ENCODE assay signal across 12 cellular contexts in the genomic region with DNA sequence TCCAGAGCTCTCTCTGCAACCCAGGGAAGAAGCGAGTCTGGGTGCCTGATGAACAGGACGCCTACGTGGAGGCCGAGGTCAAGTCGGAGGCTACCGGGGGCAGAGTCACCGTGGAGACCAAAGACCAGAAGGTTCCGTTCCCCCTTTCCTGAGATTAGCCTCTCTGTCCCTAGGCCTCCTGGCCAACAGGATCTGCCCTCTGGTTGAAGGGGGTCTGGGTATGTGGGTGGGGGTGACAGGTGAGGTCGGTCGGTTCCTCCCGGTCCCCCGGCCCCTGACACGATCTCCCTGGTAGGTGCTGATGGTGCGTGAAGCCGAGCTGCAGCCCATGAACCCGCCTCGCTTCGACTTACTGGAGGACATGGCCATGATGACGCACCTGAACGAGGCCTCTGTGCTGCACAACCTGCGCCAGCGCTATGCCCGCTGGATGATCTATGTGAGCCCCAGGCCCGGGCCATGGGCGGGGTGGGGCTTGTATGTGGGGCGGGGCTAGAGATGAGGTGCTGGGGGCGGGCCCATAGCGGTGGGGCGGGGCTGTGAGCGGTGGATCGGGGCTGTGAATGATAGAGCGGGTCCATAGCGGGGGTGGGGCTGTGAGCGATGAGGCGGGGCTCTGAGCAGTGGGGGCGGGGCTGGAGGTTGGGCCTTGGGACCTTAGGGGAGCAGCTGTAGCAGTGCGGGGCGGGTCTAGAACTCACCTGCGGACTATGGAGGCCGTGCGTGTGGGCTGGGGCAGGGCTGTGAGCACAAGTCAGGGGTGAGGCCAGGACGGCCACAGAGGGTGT. TPM values are rescaled to one million over a fixed set of nuclear protein-coding genes. Genes with fewer than 3 reads are reported as not detected.
DNase-seq lines count a peak whose midpoint lies in the region; ATAC-seq and TF ChIP-seq lines count a peak whose summit lies in the region.
"Had no signal": no experiment of that assay in that cellular context is flagged by ENCODE, and none has a peak within 500 bp of the region (broad histone marks: within the 10 kb centered on the region; RNA-seq: fewer than 3 reads in every experiment).

No MANE protein-coding gene starts in this region.

- H3K79me2 ChIP-seq in neural progenitor cell (ENCODE audit: low read depth), result no peaks in the 10 kb centered on the region

- TF ChIP-seq POLR2A in prostate gland (IDR thresholded peaks at IDR 0.05), result no peak

- ATAC-seq in RWPE2 (ENCODE audit: low read depth) (peak; percentile 8; the same call in 2 of the 3 replicates), Right ventricle myocardium superior (ENCODE audit: poor library complexity) (peak; percentile 62), GM18907 (IDR thresholded peaks at IDR 0.05; ENCODE audit: unreplicated experiment) (no peak)

- WGBS in prostate gland, result 82% methylated on average over 42 of the region's 42 CpGs

- BruUV-seq in MCF 10A (replicated peaks; lab: Mats Ljungman, UMichigan), result no TSS peak

- H3K4me1 Mint-ChIP-seq in neural progenitor cell (peaks cover 26% of the 10 kb centered on the region), MCF 10A (ENCODE audit: insufficient read depth, unreplicated experiment) (no peaks in the 10 kb centered on the region)

- no peak overlapping the region for H2AFZ ChIP-seq in neural progenitor cell (replicated peaks)

- H3K27ac Mint-ChIP-seq in neural progenitor cell (no peak overlapping the region), MCF 10A (ENCODE audit: low read depth, unreplicated experiment) (no peak overlapping the region)

- peaks cover 30% of the 10 kb centered on the region; the same call in 1 of the 2 replicates for H3K4me1 ChIP-seq in ES-I3 (ENCODE audit: insufficient read depth, low read length)
- H3K4me1 ChIP-seq in RWPE2 (ENCODE audit: insufficient read depth, poor library complexity, severe bottlenecking), result no peaks in the 10 kb centered on the region
- H3K4me1 ChIP-seq in neural progenitor cell, result peaks cover 25% of the 10 kb centered on the region
- no peaks in the 10 kb centered on the region for H3K4me1 ChIP-seq in prostate gland (replicated peaks)

- no peak overlapping the region for H3K4me3 Mint-ChIP-seq in neural progenitor cell
- H3K4me3 Mint-ChIP-seq in MCF 10A (ENCODE audit: unreplicated experiment), result no peak overlapping the region

- intact Hi-C loops in Right ventricle myocardium superior (cut with DNase I), result no loop called here
- intact Hi-C loops in prostate gland (cut with DNase I), result no loop called here
- intact Hi-C loops in MCF 10A (cut with micrococcal nuclease), result no loop called here

- no peak overlapping the region for H3K27ac ChIP-seq in RWPE2 (ENCODE audit: poor library complexity, severe bottlenecking)
- H3K27ac ChIP-seq in neural progenitor cell, result no peak overlapping the region
- H3K27ac ChIP-seq in prostate gland, result no peak overlapping the region
- H3K27ac ChIP-seq: BLaER1 had no signal

- no peak overlapping the region for H3K4me3 ChIP-seq in RWPE2 (ENCODE audit: severe bottlenecking)
- H3K4me3 ChIP-seq in neural progenitor cell, result no peak overlapping the region
- no peak overlapping the region for H3K4me3 ChIP-seq in prostate gland
- H3K4me3 ChIP-seq: BLaER1, dorsolateral prefrontal cortex had no signal

- POLR2A ChIA-PET in MCF 10A (lab: Yijun Ruan, JAX), result no interaction called here

- no peaks in the 10 kb centered on the region for H3K9me3 ChIP-seq in ES-I3 (ENCODE audit: control insufficient read depth, insufficient read depth, low read length)
- H3K9me3 ChIP-seq in RWPE2 (ENCODE audit: severe bottlenecking), result no peaks in the 10 kb centered on the region
- no peaks in the 10 kb centered on the region for H3K9me3 ChIP-seq in neural progenitor cell (ENCODE audit: low read depth)
- H3K9me3 ChIP-seq in prostate gland, result no peaks in the 10 kb centered on the region
- H3K9me3 ChIP-seq: BLaER1 had no signal

- H4K20me1 ChIP-seq in neural progenitor cell (ENCODE audit: low read depth), result no peaks in the 10 kb centered on the region
- H4K20me1 ChIP-seq: BLaER1 had no signal

- peaks cover 8% of the 10 kb centered on the region for H3F3A ChIP-seq in neural progenitor cell (ENCODE audit: low read depth)

- H3K27me3 ChIP-seq in RWPE2 (ENCODE audit: insufficient read depth, poor library complexity, severe bottlenecking) (no peaks in the 10 kb centered on the region), neural progenitor cell (peaks cover 19% of the 10 kb centered on the region), prostate gland (replicated peaks; ENCODE audit: insufficient read depth) (no peaks in the 10 kb centered on the region)
- H3K27me3 ChIP-seq: BLaER1 had no signal

- peak overlapping the region; percentile 28; the same call in 1 of the 2 replicates for H3K9ac ChIP-seq in ES-I3 (ENCODE audit: low read depth, low read length)
- no peak overlapping the region for H3K9ac ChIP-seq in neural progenitor cell
- H3K9ac ChIP-seq: BLaER1 had no signal

- DNase-seq in RWPE2 (ENCODE audit: low spot score) (peak; percentile 88), Right ventricle myocardium superior (peak; percentile 86), neural progenitor cell (ENCODE audit: low spot score) (peak; percentile 53), prostate gland (ENCODE audit: low spot score) (no peak), MCF 10A (ENCODE audit: unreplicated experiment) (no peak), NCI-H1694 (lab: John Stamatoyannopoulos, UW) (no peak)
- DNase-seq: DMS79 treated with DMSO at 0.1 percent for 48 hours, dorsolateral prefrontal cortex had no signal

- no peak for TF ChIP-seq CTCF in RWPE2 (IDR thresholded peaks at IDR 0.05; ENCODE audit: poor library complexity, severe bottlenecking)
- TF ChIP-seq CTCF in neural progenitor cell (IDR thresholded peaks at IDR 0.05), result no peak
- no peak for TF ChIP-seq CTCF in prostate gland (IDR thresholded peaks at IDR 0.05)
- TF ChIP-seq CTCF in MCF 10A (IDR thresholded peaks at IDR 0.05; ENCODE audit: unreplicated experiment), result no peak

- CTCF ChIA-PET in MCF 10A (lab: Yijun Ruan, JAX), result interaction anchor here (0.6 to 1.1 kb wide), 2 partner anchors 22 to 146 kb away, joined by 3 to 4 read pairs; no protein-coding TSS in a partner anchor

- peaks cover 7% of the 10 kb centered on the region for H3K27me3 Mint-ChIP-seq in neural progenitor cell (ENCODE audit: insufficient read depth, low read depth)
- peaks cover 19% of the 10 kb centered on the region for H3K27me3 Mint-ChIP-seq in MCF 10A (ENCODE audit: insufficient read depth, unreplicated experiment)

- H3K36me3 Mint-ChIP-seq in neural progenitor cell (no peaks in the 10 kb centered on the region), MCF 10A (ENCODE audit: insufficient read depth, unreplicated experiment) (peaks cover 13% of the 10 kb centered on the region)

- H3K4me2 ChIP-seq in neural progenitor cell, result no peak overlapping the region
- H3K4me2 ChIP-seq: BLaER1 had no signal

- H3K9me3 Mint-ChIP-seq in neural progenitor cell (no peaks in the 10 kb centered on the region), MCF 10A (ENCODE audit: unreplicated experiment) (no peaks in the 10 kb centered on the region)

- no peaks in the 10 kb centered on the region for H3K36me3 ChIP-seq in ES-I3 (ENCODE audit: insufficient read depth, low read length)
- H3K36me3 ChIP-seq in RWPE2 (ENCODE audit: low read depth), result no peaks in the 10 kb centered on the region
- H3K36me3 ChIP-seq in neural progenitor cell, result no peaks in the 10 kb centered on the region
- H3K36me3 ChIP-seq in prostate gland, result no peaks in the 10 kb centered on the region
- H3K36me3 ChIP-seq: BLaER1 had no signal

RNA-seq across cellular contexts. Expression of gene MYH7B, which starts 23.9 kb away (rescaled TPM):
- 222 TPM for total RNA-seq in Right ventricle myocardium superior
- total RNA-seq in neural progenitor cell (ENCODE audit: low replicate concordance), result 0.03 TPM in 1 of 2 replicates, not detected in the other
- 10 to 100 TPM in 1 of 2 donors, under 1 TPM in 1; 0.27 to 11.5 TPM for total RNA-seq in prostate gland
- total RNA-seq in MCF 10A (2022), result 0.07 and 0.27 TPM in 2 replicates
- total RNA-seq: HT1080 had no signal

RNA-seq across cellular contexts. Expression of gene GSS, which starts 24.0 kb away (rescaled TPM):
- 15.7 TPM for total RNA-seq in Right ventricle myocardium superior
- total RNA-seq in neural progenitor cell (ENCODE audit: low replicate concordance), result 63.9 and 96.4 TPM in 2 replicates
- 100 to 1,000 TPM in 1 of 2 donors, 10 to 100 TPM in 1; 84.4 to 101 TPM for total RNA-seq in prostate gland
- total RNA-seq in MCF 10A (2022), result 94.6 and 115 TPM in 2 replicates

Comparison
In these comparisons a context has a peak if more than half of its experiments do, and no peak if none do; other contexts are left out.
1. DNase-seq: peak in RWPE2 (single experiment), Right ventricle myocardium superior (single experiment) and neural progenitor cell (single experiment); none in prostate gland (single experiment), MCF 10A (single experiment) and NCI-H1694 (single experiment).
2. RNA of gene MYH7B, which starts 23.9 kb away (total RNA-seq): 222 TPM in Right ventricle myocardium superior (single experiment); 0.27 to 11.5 TPM in prostate gland, 0.07 to 0.27 TPM in MCF 10A and 0.03 TPM in neural progenitor cell; every median in the first group is over 10 times any median in the second.